ENCODE assay signal across 8 cellular contexts in genomic region chr6:30769853-30770160, GRCh38. TPM values are rescaled to one million over a fixed set of nuclear protein-coding genes. Genes with fewer than 3 reads are reported as not detected.
DNase-seq lines count a peak whose midpoint lies in the region; TF ChIP-seq lines count a peak whose summit lies in the region.

No MANE protein-coding gene starts in this region.

- H3K4me1 ChIP-seq in SJCRH30 (peaks cover 37% of the 10 kb centered on the region), trophoblast cell (ENCODE audit: control insufficient read depth in 1 of 2, insufficient read depth in 2 of 2, low read length in 2 of 2) (peaks cover 30 to 42% of the 10 kb centered on the region in 2 experiments)

- peaks cover 23% of the 10 kb centered on the region for H3K36me3 Mint-ChIP-seq in Calu3 (ENCODE audit: insufficient read depth, unreplicated experiment)
- H3K36me3 Mint-ChIP-seq in endothelial cell (ENCODE audit: low read depth, unreplicated experiment) = no peaks in the 10 kb centered on the region

- DNase-seq in Calu3 = no peak
- DNase-seq in SJCRH30 = no peak
- DNase-seq in endothelial cell (ENCODE audit: low spot score) = no peak
- DNase-seq in trophoblast cell = no peak
- DNase-seq in amniotic stem cell (lab: John Stamatoyannopoulos, UW) = no peak
- no peak for DNase-seq in NCI-H1048 (lab: John Stamatoyannopoulos, UW)
- DNase-seq in MV-4-11 (lab: John Stamatoyannopoulos, UW) = no peak
- no peak for DNase-seq in GDM1 (lab: John Stamatoyannopoulos, UW)

- H2BK12ac ChIP-seq in trophoblast cell (ENCODE audit: low read length) = peak overlapping the region; percentile 66

- peaks cover 46% of the 10 kb centered on the region for H3K79me1 ChIP-seq in trophoblast cell (ENCODE audit: low read length)

- intact Hi-C loops in Calu3 (cut with micrococcal nuclease; ENCODE audit: unreplicated experiment) = loop anchor here (1.0 kb wide), 1 partner anchor 11 kb away; no protein-coding TSS in a partner anchor

- no peak overlapping the region for H3K18ac ChIP-seq in trophoblast cell (ENCODE audit: low read length)

- no peak overlapping the region for H3K23ac ChIP-seq in trophoblast cell (ENCODE audit: low read length)

- H3K9me3 ChIP-seq in SJCRH30 (replicated peaks) (no peaks in the 10 kb centered on the region), trophoblast cell (ENCODE audit: insufficient read depth, low read depth, low read length) (no peaks in the 10 kb centered on the region)

- no peak overlapping the region for H2AFZ ChIP-seq in trophoblast cell (ENCODE audit: insufficient read depth, low read length, poor library complexity)

- H3K27ac Mint-ChIP-seq in Calu3 (ENCODE audit: unreplicated experiment) (peak overlapping the region; percentile 93), endothelial cell (ENCODE audit: unreplicated experiment) (peak overlapping the region; percentile 64)

- H3K4me1 Mint-ChIP-seq in Calu3 (ENCODE audit: low read depth, unreplicated experiment) = peaks cover 64% of the 10 kb centered on the region
- H3K4me1 Mint-ChIP-seq in endothelial cell (ENCODE audit: unreplicated experiment) = peaks cover 32% of the 10 kb centered on the region

- H3K27me3 Mint-ChIP-seq in Calu3 (ENCODE audit: unreplicated experiment) (no peaks in the 10 kb centered on the region), endothelial cell (ENCODE audit: unreplicated experiment) (peaks cover 7% of the 10 kb centered on the region)

- H4K91ac ChIP-seq in trophoblast cell (ENCODE audit: low read depth, low read length) = peak overlapping the region; percentile 68

- no peak overlapping the region for H3K4me2 ChIP-seq in trophoblast cell (ENCODE audit: low read length)

- peak overlapping the region; percentile 59 for H3K14ac ChIP-seq in trophoblast cell (ENCODE audit: low read length)

- H3K4me3 ChIP-seq in SJCRH30 (peak overlapping the region; percentile 47), trophoblast cell (ENCODE audit: low read depth, low read length) (no peak overlapping the region)

- H3K79me2 ChIP-seq in trophoblast cell (ENCODE audit: control insufficient read depth, insufficient read depth, low read length, poor library complexity) = peaks cover 2% of the 10 kb centered on the region

- H3K27me3 ChIP-seq in SJCRH30 = no peaks in the 10 kb centered on the region
- no peaks in the 10 kb centered on the region for H3K27me3 ChIP-seq in trophoblast cell (ENCODE audit: insufficient read depth, low read length)

- H3K9ac ChIP-seq in trophoblast cell (ENCODE audit: low read length) = no peak overlapping the region

- H4K8ac ChIP-seq in trophoblast cell (ENCODE audit: low read depth, low read length) = no peak overlapping the region

- no peaks in the 10 kb centered on the region for H3K9me3 Mint-ChIP-seq in Calu3 (ENCODE audit: low read depth, unreplicated experiment)
- H3K9me3 Mint-ChIP-seq in endothelial cell (ENCODE audit: unreplicated experiment) = no peaks in the 10 kb centered on the region

- peak overlapping the region; percentile 79 for H2BK120ac ChIP-seq in trophoblast cell (ENCODE audit: insufficient read depth, low read length, poor library complexity)

- CTCF ChIA-PET in Calu3 (lab: Charles Lee) = interaction anchor here (0.7 to 2.4 kb wide), 10 partner anchors 11 to 755 kb away, joined by 3 to 16 read pairs (median 10); partner anchors contain the start of gene IER3

- H4K12ac ChIP-seq in trophoblast cell (ENCODE audit: low read depth, low read length) = no peak overlapping the region

- H3K4me3 Mint-ChIP-seq in Calu3 (ENCODE audit: low read depth, unreplicated experiment) (peak overlapping the region; percentile 53), endothelial cell (ENCODE audit: unreplicated experiment) (no peak overlapping the region)

- WGBS in trophoblast cell (ENCODE audit: extremely low coverage, insufficient coverage, insufficient read length) = no CpG with 5 or more reads among the region's 3 CpGs

- no peak for TF ChIP-seq CTCF in Calu3 (IDR thresholded peaks at IDR 0.05; ENCODE audit: unreplicated experiment)
- no peak for TF ChIP-seq CTCF in endothelial cell (IDR thresholded peaks at IDR 0.05; ENCODE audit: unreplicated experiment)

- peak overlapping the region; percentile 88 for H2BK5ac ChIP-seq in trophoblast cell (ENCODE audit: low read depth, low read length, poor library complexity)

- no TSS peak for BruUV-seq in Calu3 (replicated peaks; lab: Mats Ljungman, UMichigan)

- H3K27ac ChIP-seq in SJCRH30 (peak overlapping the region; percentile 91), trophoblast cell (ENCODE audit: low read depth, low read length) (peak overlapping the region; percentile 95)

- H2AK5ac ChIP-seq in trophoblast cell (ENCODE audit: low read length) = no peak overlapping the region

- no peak overlapping the region for H3K4ac ChIP-seq in trophoblast cell (ENCODE audit: low read depth, low read length)

- H3K36me3 ChIP-seq in SJCRH30 (no peaks in the 10 kb centered on the region), trophoblast cell (ENCODE audit: control insufficient read depth in 1 of 2, insufficient read depth in 2 of 2, low read length in 2 of 2) (no peaks in the 10 kb centered on the region)

RNA-seq across cellular contexts. Expression of gene IER3, which starts 25.5 kb away (rescaled TPM):
- 270 and 458 TPM in 2 replicates for total RNA-seq in Calu3 (2022)
- total RNA-seq in SJCRH30 (2014; rRNA removed; shearing (Covaris generic)) = 19.9 and 22.1 TPM in 2 replicates
- 4.8 TPM for total RNA-seq in endothelial cell (ENCODE audit: unreplicated experiment)
- polyA plus RNA-seq in trophoblast cell (2013) = 366 and 374 TPM in 2 replicates

RNA-seq across cellular contexts. Expression of gene FLOT1, which starts 27.3 kb away (rescaled TPM):
- 240 and 243 TPM in 2 replicates for total RNA-seq in Calu3 (2022)
- total RNA-seq in SJCRH30 (2014; rRNA removed; shearing (Covaris generic)) = 87.4 and 92.2 TPM in 2 replicates
- 136 TPM for total RNA-seq in endothelial cell (ENCODE audit: unreplicated experiment)
- polyA plus RNA-seq in trophoblast cell (2013) = 66.9 and 72.1 TPM in 2 replicates

RNA-seq across cellular contexts. Expression of gene TUBB, which starts 49.7 kb away (rescaled TPM):
- 967 and 1,123 TPM in 2 replicates for total RNA-seq in Calu3 (2022)
- 1,652 and 1,704 TPM in 2 replicates for total RNA-seq in SJCRH30 (2014; rRNA removed; shearing (Covaris generic))
- 1,094 TPM for total RNA-seq in endothelial cell (ENCODE audit: unreplicated experiment)
- polyA plus RNA-seq in trophoblast cell (2013) = 1,464 and 1,542 TPM in 2 replicates

RNA-seq across cellular contexts. Expression of gene MDC1, which starts 52.7 kb away (rescaled TPM):
- total RNA-seq in Calu3 (2022) (62.4 and 66.6 TPM in 2 replicates), endothelial cell (ENCODE audit: unreplicated experiment) (51.7 TPM)
- 24.6 and 25.0 TPM in 2 replicates for total RNA-seq in SJCRH30 (2014; rRNA removed; shearing (Covaris generic))
- 29.1 and 32.3 TPM in 2 replicates for polyA plus RNA-seq in trophoblast cell (2013)

Comparison
In these comparisons a context has a peak if more than half of its experiments do, and no peak if none do; other contexts are left out.
1. RNA of gene IER3, which starts 25.5 kb away (total RNA-seq): 270 to 458 TPM in Calu3; 19.9 to 22.1 TPM in SJCRH30 and 4.8 TPM in endothelial cell (single experiment); every median in the first group is over 10 times any median in the second.